ENCODE assay signal across 9 cellular contexts in the genomic region with DNA sequence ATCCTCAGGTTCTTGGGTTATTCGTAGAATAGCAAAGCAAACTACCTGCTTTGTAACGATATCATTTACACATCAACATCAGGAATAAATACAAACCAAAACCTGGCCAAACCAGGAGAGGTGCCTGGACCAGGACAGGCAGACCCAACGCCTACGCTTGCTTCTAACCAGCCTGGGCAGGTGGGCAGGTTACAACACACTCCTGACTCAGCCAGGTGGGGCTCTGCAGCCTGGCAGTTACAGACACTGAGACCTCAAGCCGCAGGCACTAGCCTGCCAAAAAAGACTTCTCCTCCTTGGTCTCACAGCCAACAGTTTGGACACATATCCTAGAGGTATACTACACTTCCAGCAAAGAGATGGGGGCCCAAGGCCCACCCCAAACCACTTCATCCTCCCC. TPM values are rescaled to one million over a fixed set of nuclear protein-coding genes. Genes with fewer than 3 reads are reported as not detected.
DNase-seq lines count a peak whose midpoint lies in the region; ATAC-seq, FAIRE-seq and TF ChIP-seq lines count a peak whose summit lies in the region.
"Had no signal": no experiment of that assay in that cellular context is flagged by ENCODE, and none has a peak within 500 bp of the region (broad histone marks: within the 10 kb centered on the region; RNA-seq: fewer than 3 reads in every experiment).

No MANE protein-coding gene starts in this region.

- H3K27me3 Mint-ChIP-seq in activated CD4-positive, alpha-beta T cell treated with anti-CD3 and anti-CD28 coated beads, Interleukin-2, amount 10 ng/mL, durations not matched to agents 24 days and 14 days: no peaks in the 10 kb centered on the region

- WGBS in smooth muscle cell (ENCODE audit: low lambda C conversion rate): 75% methylated on average over 5 of the region's 5 CpGs
- 93% methylated on average over 5 of the region's 5 CpGs for WGBS in mesenchymal stem cell

- H2BK12ac ChIP-seq in mesenchymal stem cell (ENCODE audit: low read length in 2 of 2): no peak overlapping the region

- no peak overlapping the region for H2AK5ac ChIP-seq in mesenchymal stem cell (ENCODE audit: low read length, severe bottlenecking)

- peak; percentile 31 for ATAC-seq in HG03378 (IDR thresholded peaks at IDR 0.05; ENCODE audit: unreplicated experiment)

- H2AFZ ChIP-seq in smooth muscle cell (ENCODE audit: low read depth) (no peak overlapping the region), mesenchymal stem cell (ENCODE audit: low read depth, low read length) (no peak overlapping the region)

- TF ChIP-seq CTCF in smooth muscle cell (IDR thresholded peaks at IDR 0.05; ENCODE audit: borderline replicate concordance, insufficient read depth, poor library complexity, severe bottlenecking): no peak

- H3K9me3 ChIP-seq in smooth muscle cell (replicated peaks; ENCODE audit: low read depth): no peaks in the 10 kb centered on the region
- no peaks in the 10 kb centered on the region for H3K9me3 ChIP-seq in mesenchymal stem cell (ENCODE audit: control insufficient read depth, low read length)

- peaks cover 62% of the 10 kb centered on the region for H3K4me1 Mint-ChIP-seq in activated CD4-positive, alpha-beta T cell treated with anti-CD3 and anti-CD28 coated beads, Interleukin-2, amount 10 ng/mL, durations not matched to agents 24 days and 14 days

- peak overlapping the region; percentile 51 for H3K27ac Mint-ChIP-seq in activated CD4-positive, alpha-beta T cell treated with anti-CD3 and anti-CD28 coated beads, Interleukin-2, amount 10 ng/mL, durations not matched to agents 24 days and 14 days

- H3K36me3 Mint-ChIP-seq in activated CD4-positive, alpha-beta T cell treated with anti-CD3 and anti-CD28 coated beads, Interleukin-2, amount 10 ng/mL, durations not matched to agents 24 days and 14 days (ENCODE audit: low read depth): peaks cover 22% of the 10 kb centered on the region

- peaks cover 3% of the 10 kb centered on the region for H3K9me3 Mint-ChIP-seq in activated CD4-positive, alpha-beta T cell treated with anti-CD3 and anti-CD28 coated beads, Interleukin-2, amount 10 ng/mL, durations not matched to agents 24 days and 14 days

- H3K4me1 ChIP-seq in smooth muscle cell (ENCODE audit: low read depth) (peaks cover 18% of the 10 kb centered on the region), mesenchymal stem cell (ENCODE audit: control insufficient read depth, insufficient read depth, low read depth, low read length) (peaks cover 32% of the 10 kb centered on the region)

- DNase-seq in activated CD4-positive, alpha-beta T cell treated with anti-CD3 and anti-CD28 coated beads, Interleukin-2, amount 10 ng/mL, durations not matched to agents 24 days and 14 days: no peak
- no peak for DNase-seq in activated CD4-positive, alpha-beta T cell treated with anti-CD3 and anti-CD28 coated beads, Interleukin-2, amount 50 U/mL, for 48 hours
- DNase-seq in cerebellum (ENCODE audit: low spot score) (peak; percentile 36), smooth muscle cell (lab: John Stamatoyannopoulos, UW; ENCODE audit: unreplicated experiment) (no peak), mesenchymal stem cell (no peak), middle frontal gyrus (ENCODE audit: extremely low spot score, low spot score) (no peak), GM12892 (ENCODE audit: insufficient read length) (no peak)
- DNase-seq: midbrain had no signal

- no peak overlapping the region for H3K4me2 ChIP-seq in smooth muscle cell
- H3K4me2 ChIP-seq in mesenchymal stem cell (ENCODE audit: low read length, poor library complexity, severe bottlenecking): no peak overlapping the region

- H3K14ac ChIP-seq in mesenchymal stem cell (ENCODE audit: low read length in 2 of 2): no peak overlapping the region

- H3K4ac ChIP-seq in mesenchymal stem cell (ENCODE audit: low read depth in 1 of 2, low read length in 2 of 2): no peak overlapping the region

- H3K27ac ChIP-seq in smooth muscle cell (ENCODE audit: low read depth) (peak overlapping the region; percentile 89), mesenchymal stem cell (ENCODE audit: low read length, poor library complexity, severe bottlenecking) (no peak overlapping the region)

- H3K79me2 ChIP-seq in smooth muscle cell (ENCODE audit: low read depth): peaks cover 100% of the 10 kb centered on the region

- no peak overlapping the region for H2BK15ac ChIP-seq in mesenchymal stem cell (ENCODE audit: low read depth, poor library complexity, severe bottlenecking)

- no peak overlapping the region for H4K91ac ChIP-seq in mesenchymal stem cell (ENCODE audit: low read length)

- H3F3A ChIP-seq in smooth muscle cell (ENCODE audit: low read depth): peaks cover 13% of the 10 kb centered on the region

- peak overlapping the region; percentile 13 for H3K4me3 Mint-ChIP-seq in activated CD4-positive, alpha-beta T cell treated with anti-CD3 and anti-CD28 coated beads, Interleukin-2, amount 10 ng/mL, durations not matched to agents 24 days and 14 days

- no peak overlapping the region for H4K8ac ChIP-seq in mesenchymal stem cell (ENCODE audit: low read length)

- peak overlapping the region; percentile 29 for H3K9ac ChIP-seq in smooth muscle cell (ENCODE audit: low read depth)
- H3K9ac ChIP-seq in mesenchymal stem cell (ENCODE audit: low read length): no peak overlapping the region

- intact Hi-C loops in activated CD4-positive, alpha-beta T cell treated with anti-CD3 and anti-CD28 coated beads, Interleukin-2, amount 10 ng/mL, durations not matched to agents 24 days and 14 days (cut with micrococcal nuclease): no loop called here

- no peaks in the 10 kb centered on the region for H3K36me3 ChIP-seq in smooth muscle cell (ENCODE audit: low read depth)
- H3K36me3 ChIP-seq in mesenchymal stem cell (ENCODE audit: control insufficient read depth in 1 of 2, insufficient read depth in 2 of 2, low read depth in 1 of 2, low read length in 2 of 2): peaks cover 0 to 3% of the 10 kb centered on the region in 2 experiments

- peak overlapping the region in 1 of 2 experiments; percentile 95 for H3K23ac ChIP-seq in mesenchymal stem cell (ENCODE audit: low read length in 2 of 2)

- no peak for TF ChIP-seq POLR2A in GM12892 (IDR thresholded peaks at IDR 0.05; ENCODE audit: low read depth, low read length)

- H3K4me3 ChIP-seq in smooth muscle cell (no peak overlapping the region), mesenchymal stem cell (ENCODE audit: insufficient read depth in 1 of 2, low read depth in 1 of 2, low read length in 2 of 2) (no peak overlapping the region)

- no peak overlapping the region for H2BK5ac ChIP-seq in mesenchymal stem cell (ENCODE audit: low read depth, low read length, poor library complexity, severe bottlenecking)

- H3K27me3 ChIP-seq in smooth muscle cell (ENCODE audit: low read depth): no peaks in the 10 kb centered on the region
- no peaks in the 10 kb centered on the region for H3K27me3 ChIP-seq in mesenchymal stem cell (ENCODE audit: control insufficient read depth in 1 of 2, insufficient read depth in 1 of 2, low read length in 2 of 2)

- peaks cover 3% of the 10 kb centered on the region for H3K79me1 ChIP-seq in mesenchymal stem cell (replicated peaks; ENCODE audit: low read length, poor library complexity, severe bottlenecking)

- peaks cover 100% of the 10 kb centered on the region for H4K20me1 ChIP-seq in smooth muscle cell (ENCODE audit: low read depth)

- no peak for FAIRE-seq in GM12892 (lab: Jason Lieb, UNC)

- no peak overlapping the region for H3K18ac ChIP-seq in mesenchymal stem cell (ENCODE audit: low read depth in 1 of 2, low read length in 2 of 2)

- H2BK120ac ChIP-seq in mesenchymal stem cell (ENCODE audit: low read depth, low read length): no peak overlapping the region

RNA-seq across cellular contexts. Expression of a gene that starts 14.0 kb away (rescaled TPM):
- 152 TPM in 2 replicates for total RNA-seq in activated CD4-positive, alpha-beta T cell treated with anti-CD3 and anti-CD28 coated beads, Interleukin-2, amount 10 ng/mL, durations not matched to agents 24 days and 14 days
- total RNA-seq in cerebellum (49.4 TPM), smooth muscle cell (31.5 and 43.2 TPM in 2 replicates)
- polyA plus RNA-seq in smooth muscle cell: 105 and 118 TPM in 2 replicates
- polyA plus RNA-seq in mesenchymal stem cell (2013, experiment 1 of 2): 92.7 TPM
- 93.6 TPM for polyA plus RNA-seq in mesenchymal stem cell (2013, experiment 2 of 2)
- 48.7 TPM for polyA plus RNA-seq in GM12892 (2012; ENCODE audit: missing spikeins)

RNA-seq across cellular contexts. Expression of a gene that starts 31.8 kb away (rescaled TPM):
- 109 and 110 TPM in 2 replicates for total RNA-seq in activated CD4-positive, alpha-beta T cell treated with anti-CD3 and anti-CD28 coated beads, Interleukin-2, amount 10 ng/mL, durations not matched to agents 24 days and 14 days
- total RNA-seq in cerebellum: 102 TPM
- 49.3 and 94.6 TPM in 2 replicates for total RNA-seq in smooth muscle cell
- 61.4 and 75.4 TPM in 2 replicates for polyA plus RNA-seq in smooth muscle cell
- 40.7 TPM for polyA plus RNA-seq in mesenchymal stem cell (2013, experiment 1 of 2)
- 37.8 TPM for polyA plus RNA-seq in mesenchymal stem cell (2013, experiment 2 of 2)
- 80.0 TPM for polyA plus RNA-seq in GM12892 (2012; ENCODE audit: missing spikeins)
